In genomic region chr3:67610458-67610857, GRCh38 we compare ENCODE assay signal across 14 cellular contexts. TPM values are rescaled to one million over a fixed set of nuclear protein-coding genes. Genes with fewer than 3 reads are reported as not detected.
DNase-seq lines count a peak whose midpoint lies in the region; ATAC-seq lines count a peak whose summit lies in the region.
"Had no signal": no experiment of that assay in that cellular context is flagged by ENCODE, and none has a peak within 500 bp of the region (broad histone marks: within the 10 kb centered on the region; RNA-seq: fewer than 3 reads in every experiment).

No MANE protein-coding gene starts in this region.

- H3K27me3 Mint-ChIP-seq in stimulated activated naive CD8-positive, alpha-beta T cell treated with anti-CD3 and anti-CD28 coated beads, Interleukin-15, Interleukin-2, amounts not matched to agents 100 ng/mL and 50 ng/mL, for 24 hours: no peaks in the 10 kb centered on the region
- H3K27me3 Mint-ChIP-seq in stimulated activated naive CD8-positive, alpha-beta T cell treated with anti-CD3 and anti-CD28 coated beads, Interleukin-15, amount 100 ng/mL, for 72 hours: no peaks in the 10 kb centered on the region
- H3K27me3 Mint-ChIP-seq: brain had no signal

- no peak overlapping the region for H3K27ac ChIP-seq in right cardiac atrium (ENCODE audit: low read length)
- H3K27ac ChIP-seq: ovary, upper lobe of right lung had no signal

- H3K4me1 ChIP-seq in adipocyte (ENCODE audit: control insufficient read depth, insufficient read depth, low read length) (peaks cover 5% of the 10 kb centered on the region), right cardiac atrium (ENCODE audit: control insufficient read depth, insufficient read depth, low read length) (no peaks in the 10 kb centered on the region)
- H3K4me1 ChIP-seq: upper lobe of right lung had no signal

- H3K9ac ChIP-seq in adipocyte (ENCODE audit: low read length): no peak overlapping the region

- H3K4me3 ChIP-seq in adipocyte (ENCODE audit: low read length) (no peak overlapping the region), right cardiac atrium (ENCODE audit: low read length) (no peak overlapping the region)
- H3K4me3 ChIP-seq: ovary, upper lobe of right lung had no signal

- no peak for DNase-seq in stimulated activated naive CD8-positive, alpha-beta T cell treated with anti-CD3 and anti-CD28 coated beads, Interleukin-15, amount 100 ng/mL, for 72 hours
- DNase-seq in adipocyte (ENCODE audit: low read depth): peak; percentile 11
- DNase-seq in foreskin melanocyte: peak; percentile 31
- no peak for DNase-seq in posterior cingulate gyrus
- DNase-seq in right cardiac atrium: no peak
- DNase-seq in DMS79 treated with DMSO at 0.1 percent for 48 hours (lab: John Stamatoyannopoulos, UW): no peak
- DNase-seq: DMS153, ovary, upper lobe of right lung had no signal

- no peak for ATAC-seq in stimulated activated naive CD8-positive, alpha-beta T cell treated with anti-CD3 and anti-CD28 coated beads, Interleukin-15, amount 100 ng/mL, for 72 hours
- ATAC-seq in HG02798 (IDR thresholded peaks at IDR 0.05; ENCODE audit: poor library complexity, unreplicated experiment): no peak
- no peak for ATAC-seq in right cardiac atrium
- ATAC-seq: upper lobe of right lung had no signal

- H3K9me3 ChIP-seq in adipocyte (ENCODE audit: control insufficient read depth, low read length) (no peaks in the 10 kb centered on the region), right cardiac atrium (ENCODE audit: control insufficient read depth, low read length) (no peaks in the 10 kb centered on the region)
- H3K9me3 ChIP-seq: ovary, upper lobe of right lung had no signal

- 97% methylated on average over 1 of the region's 1 CpG for WGBS in right cardiac atrium

- H3K36me3 Mint-ChIP-seq in stimulated activated naive CD8-positive, alpha-beta T cell treated with anti-CD3 and anti-CD28 coated beads, Interleukin-15, Interleukin-2, amounts not matched to agents 100 ng/mL and 50 ng/mL, for 24 hours (ENCODE audit: low read depth): peaks cover 93% of the 10 kb centered on the region

- H3K27ac Mint-ChIP-seq in stimulated activated naive CD8-positive, alpha-beta T cell treated with anti-CD3 and anti-CD28 coated beads, Interleukin-15, Interleukin-2, amounts not matched to agents 100 ng/mL and 50 ng/mL, for 24 hours: peak overlapping the region; percentile 52
- H3K27ac Mint-ChIP-seq in stimulated activated naive CD8-positive, alpha-beta T cell treated with anti-CD3 and anti-CD28 coated beads, Interleukin-15, amount 100 ng/mL, for 72 hours: no peak overlapping the region
- H3K27ac Mint-ChIP-seq: activated T-helper 1 cell treated with anti-CD3 and anti-CD28 coated beads, Interleukin-12 subunit alpha, Interleukin-12 subunit beta, Interleukin-2, Interleukin-4 antibody, amounts not matched to agents 30 ng/mL and 10 ng/mL and 1 ng/mL, durations not matched to agents 14 hours and 24 hours and 36 hours; brain; mesothelial cell of epicardium had no signal

- no peaks in the 10 kb centered on the region for H3K27me3 ChIP-seq in adipocyte (replicated peaks; ENCODE audit: control insufficient read depth, insufficient read depth, low read length)
- H3K27me3 ChIP-seq in right cardiac atrium (ENCODE audit: control insufficient read depth, insufficient read depth): no peaks in the 10 kb centered on the region
- H3K27me3 ChIP-seq: ovary, upper lobe of right lung had no signal

- intact Hi-C loops in posterior cingulate gyrus (cut with DNase I): no loop called here
- intact Hi-C loops in right cardiac atrium (cut with DNase I): no loop called here

- peaks cover 39% of the 10 kb centered on the region for H3K36me3 ChIP-seq in adipocyte (ENCODE audit: control insufficient read depth, insufficient read depth, low read length, severe bottlenecking)
- H3K36me3 ChIP-seq: ovary had no signal

- H3K4me3 Mint-ChIP-seq in stimulated activated naive CD8-positive, alpha-beta T cell treated with anti-CD3 and anti-CD28 coated beads, Interleukin-15, Interleukin-2, amounts not matched to agents 100 ng/mL and 50 ng/mL, for 24 hours: no peak overlapping the region
- H3K4me3 Mint-ChIP-seq in stimulated activated naive CD8-positive, alpha-beta T cell treated with anti-CD3 and anti-CD28 coated beads, Interleukin-15, amount 100 ng/mL, for 72 hours: no peak overlapping the region
- H3K4me3 Mint-ChIP-seq: activated T-helper 1 cell treated with anti-CD3 and anti-CD28 coated beads, Interleukin-12 subunit alpha, Interleukin-12 subunit beta, Interleukin-2, Interleukin-4 antibody, amounts not matched to agents 30 ng/mL and 10 ng/mL and 1 ng/mL, durations not matched to agents 14 hours and 24 hours and 36 hours; brain; mesothelial cell of epicardium had no signal

- peaks cover 4% of the 10 kb centered on the region for H3K9me3 Mint-ChIP-seq in stimulated activated naive CD8-positive, alpha-beta T cell treated with anti-CD3 and anti-CD28 coated beads, Interleukin-15, Interleukin-2, amounts not matched to agents 100 ng/mL and 50 ng/mL, for 24 hours
- H3K9me3 Mint-ChIP-seq in stimulated activated naive CD8-positive, alpha-beta T cell treated with anti-CD3 and anti-CD28 coated beads, Interleukin-15, amount 100 ng/mL, for 72 hours: peaks cover 0 to 7% of the 10 kb centered on the region in 2 donors
- H3K9me3 Mint-ChIP-seq: activated T-helper 1 cell treated with anti-CD3 and anti-CD28 coated beads, Interleukin-12 subunit alpha, Interleukin-12 subunit beta, Interleukin-2, Interleukin-4 antibody, amounts not matched to agents 30 ng/mL and 10 ng/mL and 1 ng/mL, durations not matched to agents 14 hours and 24 hours and 36 hours had no signal

- peaks cover 38% of the 10 kb centered on the region for H3K4me1 Mint-ChIP-seq in stimulated activated naive CD8-positive, alpha-beta T cell treated with anti-CD3 and anti-CD28 coated beads, Interleukin-15, Interleukin-2, amounts not matched to agents 100 ng/mL and 50 ng/mL, for 24 hours (ENCODE audit: low read depth)
- H3K4me1 Mint-ChIP-seq in stimulated activated naive CD8-positive, alpha-beta T cell treated with anti-CD3 and anti-CD28 coated beads, Interleukin-15, amount 100 ng/mL, for 72 hours: peaks cover 33% of the 10 kb centered on the region
- H3K4me1 Mint-ChIP-seq: brain, mesothelial cell of epicardium had no signal

RNA-seq across cellular contexts. Expression of gene SUCLG2, which starts 44.0 kb away (rescaled TPM):
- total RNA-seq in right cardiac atrium: 10 to 100 TPM; 66.3 to 84.8 (median 73.2) TPM
- polyA plus RNA-seq in right cardiac atrium: 50.6 TPM

Comparison
In these comparisons a context has a peak if more than half of its experiments do, and no peak if none do; other contexts are left out.
1. DNase-seq: peak in adipocyte (single experiment) and foreskin melanocyte (single experiment); none in stimulated activated naive CD8-positive, alpha-beta T cell treated with anti-CD3 and anti-CD28 coated beads, Interleukin-15, amount 100 ng/mL, for 72 hours (0 of 2), posterior cingulate gyrus (0 of 10), right cardiac atrium (0 of 3) and DMS79 treated with DMSO at 0.1 percent for 48 hours (single experiment).